ENCODE assay signal across 18 cellular contexts in genomic region chr2:28400921-28401320, GRCh38. TPM values are rescaled to one million over a fixed set of nuclear protein-coding genes. Genes with fewer than 3 reads are reported as not detected.
DNase-seq lines count a peak whose midpoint lies in the region; ATAC-seq and TF ChIP-seq lines count a peak whose summit lies in the region.
"Had no signal": no experiment of that assay in that cellular context is flagged by ENCODE, and none has a peak within 500 bp of the region (broad histone marks: within the 10 kb centered on the region; RNA-seq: fewer than 3 reads in every experiment).

No MANE protein-coding gene starts in this region.

- no peak for ATAC-seq in GM18861 (IDR thresholded peaks at IDR 0.05; ENCODE audit: unreplicated experiment)
- ATAC-seq: activated CD8-positive, alpha-beta T cell treated with anti-CD3 and anti-CD28 coated beads for 36 hours; GM12878; stimulated activated naive CD8-positive, alpha-beta T cell treated with anti-CD3 and anti-CD28 coated beads, Interleukin-15, amount 100 ng/mL, for 72 hours; T-helper 17 cell had no signal

- WGBS in suprapubic skin, result 38% methylated on average over 1 of the region's 1 CpG

- peak; percentile 46 for DNase-seq in NCI-H69 (lab: John Stamatoyannopoulos, UW)
- DNase-seq in breast epithelium (ENCODE audit: low spot score in 2 of 2), result no peak
- no peak for DNase-seq in mesothelial cell of epicardium (ENCODE audit: low spot score in 2 of 2, unreplicated experiment in 2 of 2)
- no peak for DNase-seq in suprapubic skin (ENCODE audit: low spot score in 2 of 2)
- no peak for DNase-seq in HK-2 (ENCODE audit: unreplicated experiment)
- DNase-seq in NCI-H345 (lab: John Stamatoyannopoulos, UW), result no peak
- DNase-seq: activated B cell treated with CpG ODN at 0.5 μM for 24 hours; activated CD8-positive, alpha-beta T cell treated with anti-CD3 and anti-CD28 coated beads for 36 hours; foreskin fibroblast; MG63; NCI-H446; stimulated activated naive CD8-positive, alpha-beta T cell treated with anti-CD3 and anti-CD28 coated beads, Interleukin-15, amount 100 ng/mL, for 72 hours; T-helper 17 cell had no signal

- H3K4me3 Mint-ChIP-seq in mesothelial cell of epicardium, result no peak overlapping the region
- H3K4me3 Mint-ChIP-seq: activated B cell treated with CpG ODN at 0.5 μM for 24 hours; activated CD8-positive, alpha-beta T cell treated with anti-CD3 and anti-CD28 coated beads for 36 hours; B cell; memory B cell; stimulated activated naive CD8-positive, alpha-beta T cell treated with anti-CD3 and anti-CD28 coated beads, Interleukin-15, amount 100 ng/mL, for 72 hours had no signal

- intact Hi-C loops in breast epithelium (cut with DNase I; ENCODE audit: low total_unique reads), result no loop called here

- H3K36me3 ChIP-seq in breast epithelium (peaks cover 14% of the 10 kb centered on the region), suprapubic skin (peaks cover 54% of the 10 kb centered on the region)

- peaks cover 40% of the 10 kb centered on the region for H3K4me1 Mint-ChIP-seq in mesothelial cell of epicardium
- H3K4me1 Mint-ChIP-seq: B cell, memory B cell had no signal

- TF ChIP-seq POLR2A in breast epithelium (IDR thresholded peaks at IDR 0.05) (no peak), suprapubic skin (IDR thresholded peaks at IDR 0.05) (no peak)

- H3K4me3 ChIP-seq in breast epithelium, result peak overlapping the region in 2 of 3 donors; percentile 1 to 92
- H3K4me3 ChIP-seq in suprapubic skin, result peak overlapping the region; percentile 97
- H3K4me3 ChIP-seq: GM12878, MG63 had no signal

- H3K27ac Mint-ChIP-seq in mesothelial cell of epicardium, result peak overlapping the region; percentile 37
- H3K27ac Mint-ChIP-seq: activated B cell treated with CpG ODN at 0.5 μM for 24 hours; activated CD8-positive, alpha-beta T cell treated with anti-CD3 and anti-CD28 coated beads for 36 hours; B cell; memory B cell; stimulated activated naive CD8-positive, alpha-beta T cell treated with anti-CD3 and anti-CD28 coated beads, Interleukin-15, amount 100 ng/mL, for 72 hours had no signal

- peaks cover 11% of the 10 kb centered on the region for H3K36me3 Mint-ChIP-seq in mesothelial cell of epicardium
- H3K36me3 Mint-ChIP-seq: memory B cell had no signal

- H3K27ac ChIP-seq in breast epithelium, result peak overlapping the region; percentile 19 to 100
- peak overlapping the region; percentile 99 for H3K27ac ChIP-seq in suprapubic skin

- TF ChIP-seq EP300 in suprapubic skin (IDR thresholded peaks at IDR 0.05), result no peak

- no peaks in the 10 kb centered on the region for H3K9me3 Mint-ChIP-seq in mesothelial cell of epicardium
- H3K9me3 Mint-ChIP-seq: activated B cell treated with CpG ODN at 0.5 μM for 24 hours; activated CD8-positive, alpha-beta T cell treated with anti-CD3 and anti-CD28 coated beads for 36 hours; activated T-helper 2 cell treated with anti-CD3 and anti-CD28 coated beads, Interferon-gamma antibody, Interleukin-2, Interleukin-4, amounts not matched to agents 10 μg/mL and 5 μg/mL and 100 μg/mL, durations not matched to agents 14 hours and 24 hours and 36 hours; memory B cell; stimulated activated naive CD8-positive, alpha-beta T cell treated with anti-CD3 and anti-CD28 coated beads, Interleukin-15, amount 100 ng/mL, for 72 hours had no signal

- H3K4me1 ChIP-seq in breast epithelium, result peaks cover 0 to 50% of the 10 kb centered on the region in 2 donors
- H3K4me1 ChIP-seq in suprapubic skin, result peaks cover 90% of the 10 kb centered on the region

- no peaks in the 10 kb centered on the region for H3K27me3 Mint-ChIP-seq in mesothelial cell of epicardium (ENCODE audit: low read depth)
- H3K27me3 Mint-ChIP-seq: activated CD8-positive, alpha-beta T cell treated with anti-CD3 and anti-CD28 coated beads for 36 hours; stimulated activated naive CD8-positive, alpha-beta T cell treated with anti-CD3 and anti-CD28 coated beads, Interleukin-15, amount 100 ng/mL, for 72 hours; T-helper 17 cell had no signal

- H3K27me3 ChIP-seq in breast epithelium (no peaks in the 10 kb centered on the region), suprapubic skin (no peaks in the 10 kb centered on the region)
- H3K27me3 ChIP-seq: MG63 had no signal

- H3K9me3 ChIP-seq in breast epithelium (no peaks in the 10 kb centered on the region), suprapubic skin (no peaks in the 10 kb centered on the region)
- H3K9me3 ChIP-seq: MG63 had no signal

- no peak for TF ChIP-seq CTCF in breast epithelium (IDR thresholded peaks at IDR 0.05)
- no peak for TF ChIP-seq CTCF in mesothelial cell of epicardium (IDR thresholded peaks at IDR 0.05; ENCODE audit: unreplicated experiment)
- TF ChIP-seq CTCF in suprapubic skin (IDR thresholded peaks at IDR 0.05), result no peak

RNA-seq across cellular contexts. Expression of gene FOSL2, which starts 8.3 kb away (rescaled TPM):
- total RNA-seq in breast epithelium (100 to 1,000 TPM; 106 to 116 (median 116) TPM), mesothelial cell of epicardium (60.3 to 62.3 TPM (median 60.5 TPM) in 3 replicates), suprapubic skin (100 to 1,000 TPM; 298 to 370 (median 337) TPM)
